ENCODE assay signal across 8 cellular contexts in the genomic region with DNA sequence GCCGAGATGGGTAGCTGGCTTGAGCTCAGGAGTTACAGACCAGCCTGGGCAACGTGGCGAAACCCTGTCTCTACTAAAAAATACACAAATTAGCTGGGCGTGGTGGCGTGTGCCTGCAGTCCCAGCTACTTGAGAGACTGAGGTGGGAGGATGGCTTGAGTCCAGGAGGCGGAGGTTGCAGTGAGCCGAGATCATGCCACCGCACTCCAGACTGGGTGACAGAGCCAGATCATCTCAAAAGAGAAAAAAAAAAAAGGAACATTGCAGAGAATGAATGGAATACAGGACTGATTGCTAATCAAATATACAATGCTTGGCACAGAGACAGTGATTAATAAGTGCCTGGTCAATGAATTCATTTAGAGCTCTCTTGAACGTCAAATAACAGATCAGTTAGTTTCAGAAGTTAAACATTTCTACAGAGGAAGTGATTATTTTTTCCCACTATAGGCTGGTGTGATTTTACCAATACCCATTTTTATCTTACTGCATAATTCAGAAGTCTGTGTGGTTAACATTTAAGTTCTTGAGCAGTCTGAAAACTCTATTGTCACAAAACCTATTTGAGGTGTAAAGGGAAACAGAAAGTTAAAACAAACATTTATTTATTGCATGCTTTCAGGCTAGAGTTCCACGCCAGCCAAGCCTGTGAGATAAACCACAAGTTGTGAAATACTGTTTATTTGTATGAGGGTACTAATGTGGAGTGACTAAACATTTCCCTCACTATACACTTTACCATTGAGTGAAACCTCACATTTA. TPM values are rescaled to one million over a fixed set of nuclear protein-coding genes. Genes with fewer than 3 reads are reported as not detected.
DNase-seq lines count a peak whose midpoint lies in the region; ATAC-seq and TF ChIP-seq lines count a peak whose summit lies in the region.

No MANE protein-coding gene starts in this region.

- peaks cover 40 to 78% of the 10 kb centered on the region in 2 donors for H3K27me3 Mint-ChIP-seq in effector memory CD8-positive, alpha-beta T cell

- peak overlapping the region in 1 of 2 donors; percentile 86 for H3K27ac Mint-ChIP-seq in effector memory CD8-positive, alpha-beta T cell

- no peak for TF ChIP-seq CTCF in GM12864 (IDR thresholded peaks at IDR 0.05; ENCODE audit: low read depth, low read length, missing control alignments)

- H3K4me1 Mint-ChIP-seq in effector memory CD8-positive, alpha-beta T cell (ENCODE audit: low read depth in 2 of 2): peaks cover 3 to 10% of the 10 kb centered on the region in 2 donors

- DNase-seq in GM12864 (ENCODE audit: low read depth) (peak; percentile 42), mesenteric fat pad (ENCODE audit: low spot score) (no peak), GM19238 (ENCODE audit: insufficient read length, low spot score) (no peak), DMS114 treated with DMSO at 0.1 percent for 48 hours (lab: John Stamatoyannopoulos, UW; ENCODE audit: unreplicated experiment) (no peak)
- DNase-seq in effector memory CD8-positive, alpha-beta T cell: no peak
- no peak for DNase-seq in activated T-cell treated with anti-CD3 and anti-CD28 coated beads, Interleukin-2, amount 50 U/mL, for 1 hour

- ATAC-seq in GM21526 (IDR thresholded peaks at IDR 0.05; ENCODE audit: low FRiP score, unreplicated experiment): peak; percentile 86
- peak; percentile 79 for ATAC-seq in HG03571 (IDR thresholded peaks at IDR 0.05; ENCODE audit: unreplicated experiment)
- ATAC-seq in effector memory CD8-positive, alpha-beta T cell (replicated peaks): peak; percentile 73

- peak overlapping the region; percentile 24 to 71 for H3K4me3 Mint-ChIP-seq in effector memory CD8-positive, alpha-beta T cell

- no peak overlapping the region; the same call in 1 of the 2 replicates for H3K4me3 ChIP-seq in GM12864 (ENCODE audit: low read depth, low read length)

- H3K9me3 Mint-ChIP-seq in effector memory CD8-positive, alpha-beta T cell: no peaks in the 10 kb centered on the region

- no peaks in the 10 kb centered on the region for H3K36me3 Mint-ChIP-seq in effector memory CD8-positive, alpha-beta T cell (ENCODE audit: insufficient read depth)

RNA-seq across cellular contexts. Expression of a gene that starts 7.7 kb away (rescaled TPM):
- 44.5 TPM for total RNA-seq in mesenteric fat pad

RNA-seq across cellular contexts. Expression of a gene that starts 48.0 kb away (rescaled TPM):
- total RNA-seq in mesenteric fat pad: 133 TPM

RNA-seq across cellular contexts. Expression of a gene that starts 59.9 kb away (rescaled TPM):
- 38.8 TPM for total RNA-seq in mesenteric fat pad
